Comparison of ENCODE assay signal across 18 cellular contexts in the genomic region with DNA sequence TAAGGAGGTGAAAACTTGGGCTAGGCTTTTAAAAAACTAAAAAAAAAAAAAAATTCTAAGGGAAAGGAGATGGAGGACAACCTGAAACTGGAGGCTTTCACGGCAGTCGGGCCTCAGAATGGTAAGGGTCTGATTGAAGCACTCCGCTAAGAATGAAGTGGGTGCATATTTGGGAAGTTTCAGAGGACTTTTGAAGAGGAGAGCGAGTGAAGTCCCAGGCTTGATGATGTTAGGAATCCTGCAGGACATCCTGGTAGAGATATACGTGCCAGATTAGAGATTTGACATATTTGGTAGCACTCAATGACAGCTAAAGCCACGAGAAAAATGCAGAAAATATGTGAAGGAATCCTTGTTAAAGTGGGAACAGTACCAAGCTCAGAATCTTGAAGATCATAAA.
"Had no signal": no experiment of that assay in that cellular context is flagged by ENCODE, and none has a peak within 500 bp of the region (broad histone marks: within the 10 kb centered on the region; RNA-seq: fewer than 3 reads in every experiment).

No MANE protein-coding gene starts in this region.

- DNase-seq: dermis blood vessel endothelial cell; dorsolateral prefrontal cortex; effector CD4-positive, alpha-beta T cell; effector memory CD4-positive, alpha-beta T cell; foreskin keratinocyte; heart left ventricle; hypothalamus; left cardiac atrium; left lung; left ventricle myocardium superior; lower lobe of right lung; mesenchymal stem cell; mucosa of descending colon; naive B cell had no signal

- H2AFZ ChIP-seq: hepatocyte had no signal

- H3K79me2 ChIP-seq: hepatocyte had no signal

- H3K9me3 ChIP-seq: lower lobe of right lung, mucosa of descending colon had no signal

- H3K4me2 ChIP-seq: hepatocyte had no signal

- H3K4me1 ChIP-seq: esophagus muscularis mucosa, foreskin keratinocyte, gastroesophageal sphincter, heart left ventricle, left lung, lower lobe of right lung had no signal

- H3K27me3 ChIP-seq: dorsolateral prefrontal cortex, esophagus muscularis mucosa, foreskin keratinocyte, gastroesophageal sphincter, heart left ventricle, hepatocyte, left lung had no signal

- H3K36me3 ChIP-seq: esophagus muscularis mucosa, gastroesophageal sphincter, heart left ventricle, left lung, lower lobe of right lung had no signal

- H3K27ac ChIP-seq: coronary artery, dorsolateral prefrontal cortex, esophagus muscularis mucosa, foreskin keratinocyte, gastroesophageal sphincter, heart left ventricle, hepatocyte, left lung, lower lobe of right lung had no signal

- ATAC-seq: foreskin keratinocyte, gastroesophageal sphincter, heart left ventricle, left cardiac atrium, left lung, left ventricle myocardium superior, lower lobe of right lung, mucosa of descending colon had no signal

- H3K4me3 ChIP-seq: coronary artery, dorsolateral prefrontal cortex, esophagus muscularis mucosa, gastroesophageal sphincter, heart left ventricle, hepatocyte, left lung, lower lobe of right lung, mucosa of descending colon had no signal
